19 cellular contexts compared by ENCODE assay signal in genomic region chr6:95784019-95784418, GRCh38.
DNase-seq lines count a peak whose midpoint lies in the region; ATAC-seq, FAIRE-seq and TF ChIP-seq lines count a peak whose summit lies in the region.
"Had no signal": no experiment of that assay in that cellular context is flagged by ENCODE, and none has a peak within 500 bp of the region (broad histone marks: within the 10 kb centered on the region; RNA-seq: fewer than 3 reads in every experiment).

No MANE protein-coding gene starts in this region.

- ATAC-seq in GM19452 (IDR thresholded peaks at IDR 0.05; ENCODE audit: unreplicated experiment): no peak
- ATAC-seq: GM23338 had no signal

- DNase-seq in D721Med (ENCODE audit: insufficient read length, low spot score): no peak
- DNase-seq in NCI-H82 treated with DMSO at 0.1 percent for 48 hours (lab: John Stamatoyannopoulos, UW; ENCODE audit: unreplicated experiment): peak; percentile 3
- DNase-seq in bronchial epithelial cell (ENCODE audit: low read depth): peak; percentile 5
- DNase-seq in HuH-7.5 (ENCODE audit: low spot score): no peak
- DNase-seq in Kasumi-1 (lab: John Stamatoyannopoulos, UW): no peak
- DNase-seq: ACHN; BE2C; C1 segment of cervical spinal cord; CD4-positive, CD25-positive, alpha-beta regulatory T cell; CD8-positive, alpha-beta memory T cell; COR-L47; HCEC 1CT had no signal

- H3K27ac ChIP-seq in KMS-11: peak overlapping the region; percentile 93
- H3K27ac ChIP-seq: HL-60 had no signal

- peaks cover 56% of the 10 kb centered on the region for H3K4me1 ChIP-seq in KMS-11 (ENCODE audit: low read depth, poor library complexity, severe bottlenecking)
- H3K4me1 ChIP-seq: BE2C had no signal

- H4K20me1 ChIP-seq in KMS-11 (ENCODE audit: insufficient read depth): no peaks in the 10 kb centered on the region

- no peak overlapping the region for H3K4me3 ChIP-seq in KMS-11 (IDR thresholded peaks at IDR 0.05; ENCODE audit: insufficient read depth, low read depth, low read length)
- H3K4me3 ChIP-seq in bronchial epithelial cell (ENCODE audit: low read depth, low read length): no peak overlapping the region
- H3K4me3 ChIP-seq: GM23338 had no signal

- H3K27me3 ChIP-seq in KMS-11 (ENCODE audit: insufficient read depth, low read depth): no peaks in the 10 kb centered on the region
- H3K27me3 ChIP-seq in bronchial epithelial cell (ENCODE audit: control insufficient read depth, insufficient read depth, low read length): no peaks in the 10 kb centered on the region
- H3K27me3 ChIP-seq: BE2C had no signal

- peak overlapping the region; percentile 49 for H3K9ac ChIP-seq in KMS-11

- H2AFZ ChIP-seq in KMS-11 (ENCODE audit: low read depth): no peak overlapping the region
- H2AFZ ChIP-seq: GM23338 had no signal

- peak overlapping the region; percentile 86 for H3K4me2 ChIP-seq in KMS-11
- H3K4me2 ChIP-seq: GM23338 had no signal

- H3K79me2 ChIP-seq in KMS-11 (ENCODE audit: insufficient read depth, low read depth): no peaks in the 10 kb centered on the region

- no peaks in the 10 kb centered on the region for H3K36me3 ChIP-seq in KMS-11 (ENCODE audit: insufficient read depth)
- H3K36me3 ChIP-seq in bronchial epithelial cell (ENCODE audit: control insufficient read depth, insufficient read depth, low read length): no peaks in the 10 kb centered on the region
- H3K36me3 ChIP-seq: BE2C had no signal

- TF ChIP-seq CTCF in D721Med (IDR thresholded peaks at IDR 0.05; ENCODE audit: insufficient read depth, missing control alignments) (no peak), KMS-11 (conservative IDR thresholded peaks at IDR 0.05; ENCODE audit: low read depth, low read length) (no peak), bronchial epithelial cell (IDR thresholded peaks at IDR 0.05; ENCODE audit: insufficient read depth, low read length, severe bottlenecking) (no peak)

- peak; percentile 80 for FAIRE-seq in D721Med (lab: Jason Lieb, UNC)
- FAIRE-seq in bronchial epithelial cell (lab: Jason Lieb, UNC): no peak
- FAIRE-seq: G401.6, GM12891, H54 had no signal

Comparison
In these comparisons a context has a peak if more than half of its experiments do, and no peak if none do; other contexts are left out.
1. DNase-seq: peak in NCI-H82 treated with DMSO at 0.1 percent for 48 hours (single experiment) and bronchial epithelial cell (single experiment); none in D721Med (single experiment), HuH-7.5 (single experiment) and Kasumi-1 (0 of 2).